Comparison of ENCODE assay signal across 21 cellular contexts in the genomic region with DNA sequence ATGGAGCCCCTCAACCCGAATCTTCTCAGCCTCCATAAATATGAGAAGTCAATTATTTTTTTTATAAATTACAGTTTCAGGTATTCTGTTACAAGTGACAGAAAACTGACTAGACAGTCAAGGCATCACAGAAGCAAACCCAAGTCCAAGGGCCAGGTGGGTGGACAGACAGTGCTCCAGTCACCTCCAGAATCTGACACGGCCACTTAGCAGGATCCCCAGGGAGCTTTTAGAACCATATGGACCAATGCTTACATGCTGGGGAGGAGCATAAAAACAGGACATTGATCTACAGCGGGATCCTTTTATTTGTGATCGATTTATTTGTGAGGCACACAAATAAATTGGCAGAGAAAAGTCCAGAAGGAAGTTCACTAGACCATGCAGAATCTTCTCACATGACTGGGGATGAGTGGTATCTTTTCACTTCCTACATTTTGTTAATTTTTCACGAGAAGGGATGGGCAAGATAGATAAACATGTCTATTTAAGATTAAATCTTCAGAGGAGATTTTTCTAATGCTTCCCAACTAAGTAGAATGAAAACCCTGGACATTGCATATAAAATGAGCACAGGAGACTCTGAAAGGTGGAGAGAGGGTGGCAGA. TPM values are rescaled to one million over a fixed set of nuclear protein-coding genes. Genes with fewer than 3 reads are reported as not detected.
DNase-seq lines count a peak whose midpoint lies in the region; ATAC-seq lines count a peak whose summit lies in the region.
"Had no signal": no experiment of that assay in that cellular context is flagged by ENCODE, and none has a peak within 500 bp of the region (broad histone marks: within the 10 kb centered on the region; RNA-seq: fewer than 3 reads in every experiment).

No MANE protein-coding gene starts in this region.

- POLR2A ChIA-PET in naive thymus-derived CD8-positive, alpha-beta T cell (lab: Charles Lee), result interaction anchor here (0.8 to 1.4 kb wide), 2 partner anchors 12 to 16 kb away, joined by 3 to 4 read pairs; no protein-coding TSS in a partner anchor

- in situ Hi-C loops in Caki2 (cut with HindIII; ENCODE audit: low pct_unique_long_range_greater_than_20kb, low sequenced_read_pairs), result no loop called here

- peaks cover 0 to 45% (median 33%) of the 10 kb centered on the region in 4 donors for H3K4me1 Mint-ChIP-seq in naive thymus-derived CD8-positive, alpha-beta T cell
- peaks cover 5% of the 10 kb centered on the region for H3K4me1 Mint-ChIP-seq in activated T-helper 17 cell treated with anti-CD3 and anti-CD28 coated beads, Interleukin-2, amount 50 U/mL, for 72 hours

- H3K4me3 Mint-ChIP-seq in naive thymus-derived CD8-positive, alpha-beta T cell, result peak overlapping the region in 3 of 10 donors; percentile 45 to 60 (median 49)
- no peak overlapping the region for H3K4me3 Mint-ChIP-seq in activated T-helper 17 cell treated with anti-CD3 and anti-CD28 coated beads, Interleukin-2, amount 50 U/mL, for 72 hours

- no peaks in the 10 kb centered on the region for H3K27me3 Mint-ChIP-seq in naive thymus-derived CD8-positive, alpha-beta T cell
- no peaks in the 10 kb centered on the region for H3K27me3 Mint-ChIP-seq in activated T-helper 17 cell treated with anti-CD3 and anti-CD28 coated beads, Interleukin-2, amount 50 U/mL, for 72 hours

- H3K27ac Mint-ChIP-seq in naive thymus-derived CD8-positive, alpha-beta T cell, result peak overlapping the region in 7 of 10 donors; percentile 37 to 91 (median 76)
- H3K27ac Mint-ChIP-seq in activated T-helper 17 cell treated with anti-CD3 and anti-CD28 coated beads, Interleukin-2, amount 50 U/mL, for 72 hours, result no peak overlapping the region

- peaks cover 8 to 74% (median 19%) of the 10 kb centered on the region in 3 donors for H3K36me3 Mint-ChIP-seq in naive thymus-derived CD8-positive, alpha-beta T cell
- H3K36me3 Mint-ChIP-seq in activated T-helper 17 cell treated with anti-CD3 and anti-CD28 coated beads, Interleukin-2, amount 50 U/mL, for 72 hours (ENCODE audit: low read depth), result peaks cover 13% of the 10 kb centered on the region

- ATAC-seq in GM19438 (IDR thresholded peaks at IDR 0.05; ENCODE audit: low read depth, unreplicated experiment), result peak; percentile 46
- ATAC-seq in naive thymus-derived CD8-positive, alpha-beta T cell, result no peak
- ATAC-seq in activated T-helper 17 cell treated with anti-CD3 and anti-CD28 coated beads, Interleukin-2, amount 50 U/mL, for 72 hours (replicated peaks), result no peak
- ATAC-seq: left lobe of liver had no signal

- DNase-seq in Caki2 (ENCODE audit: low read depth) (peak; percentile 16), MV-4-11 (lab: John Stamatoyannopoulos, UW) (peak; percentile 4), NCI-H1436 treated with DMSO at 0.1 percent for 48 hours (lab: John Stamatoyannopoulos, UW) (no peak), cerebellar nuclear complex (lab: John Stamatoyannopoulos, UW) (no peak), NCI-H1930 (lab: John Stamatoyannopoulos, UW) (no peak)
- DNase-seq in naive thymus-derived CD8-positive, alpha-beta T cell, result no peak
- DNase-seq: activated naive CD4-positive, alpha-beta T cell treated with Interleukin-2 at 50 U/mL for 16 hours; activated T-cell treated with anti-CD3 and anti-CD28 coated beads for 4 hours; anterior cingulate cortex; central memory CD4-positive, alpha-beta T cell; DMS79 treated with DMSO at 0.1 percent for 48 hours; effector CD8-positive, alpha-beta T cell; H7; NCI-H1105; retina; Right ventricle myocardium superior; stimulated activated CD4-positive, alpha-beta T cell treated with anti-CD3 and anti-CD28 coated beads, Interleukin-12 subunit alpha, Interleukin-12 subunit beta, amount 100 ng/mL, for 4 hours; T-helper 1 cell had no signal

- no peaks in the 10 kb centered on the region for H3K9me3 Mint-ChIP-seq in naive thymus-derived CD8-positive, alpha-beta T cell
- H3K9me3 Mint-ChIP-seq in activated T-helper 17 cell treated with anti-CD3 and anti-CD28 coated beads, Interleukin-2, amount 50 U/mL, for 72 hours, result no peaks in the 10 kb centered on the region

RNA-seq across cellular contexts. Expression of a gene that starts 15.0 kb away (rescaled TPM):
- total RNA-seq in Caki2 (2014; rRNA removed; shearing (Covaris generic); ENCODE audit: low replicate concordance), result 30.9 and 47.0 TPM in 2 replicates
- total RNA-seq in naive thymus-derived CD8-positive, alpha-beta T cell, result 10 to 100 TPM; 73.9 to 77.8 TPM
- 10 to 100 TPM; 17.3 to 36.3 (median 20.4) TPM for polyA plus RNA-seq in naive thymus-derived CD8-positive, alpha-beta T cell
- 1 to 10 TPM; 2.0 to 4.3 TPM for total RNA-seq in activated T-helper 17 cell treated with anti-CD3 and anti-CD28 coated beads, Interleukin-2, amount 50 U/mL, for 72 hours

Comparison
In these comparisons a context has a peak if more than half of its experiments do, and no peak if none do; other contexts are left out.
1. DNase-seq: peak in Caki2 (single experiment) and MV-4-11 (single experiment); none in naive thymus-derived CD8-positive, alpha-beta T cell (0 of 10), NCI-H1436 treated with DMSO at 0.1 percent for 48 hours (single experiment), cerebellar nuclear complex (0 of 2) and NCI-H1930 (0 of 2).